In genomic region chr12:100534625-100535227, GRCh38 we compare ENCODE assay signal across 14 cellular contexts. TPM values are rescaled to one million over a fixed set of nuclear protein-coding genes. Genes with fewer than 3 reads are reported as not detected.
A peak's percentile ranks its signal among the peaks of the same experiment; 100 is the strongest.
DNase-seq lines count a peak whose midpoint lies in the region; ATAC-seq and TF ChIP-seq lines count a peak whose summit lies in the region.
"Had no signal": no experiment of that assay in that cellular context is flagged by ENCODE, and none has a peak within 500 bp of the region (broad histone marks: within the 10 kb centered on the region; RNA-seq: fewer than 3 reads in every experiment).

No MANE protein-coding gene starts in this region.

- ATAC-seq in left lobe of liver: peak; percentile 83
- ATAC-seq in right lobe of liver: peak; percentile 58 to 83 (median 66)
- no peak for ATAC-seq in HG03520 (IDR thresholded peaks at IDR 0.05; ENCODE audit: unreplicated experiment)

- peak overlapping the region in 1 of 3 donors; percentile 21 for H3K27ac ChIP-seq in right lobe of liver
- no peak overlapping the region for H3K27ac ChIP-seq in trophoblast cell (ENCODE audit: low read depth, low read length)

- H3K14ac ChIP-seq in trophoblast cell (ENCODE audit: low read length): no peak overlapping the region

- H3K9ac ChIP-seq in trophoblast cell (ENCODE audit: low read length): no peak overlapping the region

- no peak overlapping the region for H3K4ac ChIP-seq in trophoblast cell (ENCODE audit: low read depth, low read length)

- H3K4me3 ChIP-seq in LNCaP clone FGC (ENCODE audit: low read depth, low read length): no peak overlapping the region
- no peak overlapping the region for H3K4me3 ChIP-seq in right lobe of liver
- H3K4me3 ChIP-seq in trophoblast cell (ENCODE audit: low read depth, low read length): no peak overlapping the region

- H4K91ac ChIP-seq in trophoblast cell (ENCODE audit: low read depth, low read length): no peak overlapping the region

- H3K79me2 ChIP-seq in trophoblast cell (ENCODE audit: control insufficient read depth, insufficient read depth, low read length, poor library complexity): no peaks in the 10 kb centered on the region

- H4K12ac ChIP-seq in trophoblast cell (ENCODE audit: low read depth, low read length): no peak overlapping the region

- no peaks in the 10 kb centered on the region for H3K27me3 ChIP-seq in right lobe of liver
- no peaks in the 10 kb centered on the region for H3K27me3 ChIP-seq in trophoblast cell (ENCODE audit: insufficient read depth, low read length)

- H3K4me1 ChIP-seq in right lobe of liver (peaks cover 0 to 14% (median 6%) of the 10 kb centered on the region in 4 donors), trophoblast cell (ENCODE audit: control insufficient read depth in 1 of 2, insufficient read depth in 2 of 2, low read length in 2 of 2) (no peaks in the 10 kb centered on the region)

- intact Hi-C loops in right lobe of liver (cut with DNase I): no loop called here

- no peak overlapping the region for H3K23ac ChIP-seq in trophoblast cell (ENCODE audit: low read length)

- H2BK12ac ChIP-seq in trophoblast cell (ENCODE audit: low read length): no peak overlapping the region

- H2AFZ ChIP-seq in trophoblast cell (ENCODE audit: insufficient read depth, low read length, poor library complexity): no peak overlapping the region

- TF ChIP-seq CTCF in LNCaP clone FGC (IDR thresholded peaks at IDR 0.05; ENCODE audit: control insufficient read depth, extremely low read depth, insufficient read depth): no peak
- no peak for TF ChIP-seq CTCF in right lobe of liver (IDR thresholded peaks at IDR 0.05)

- peak; percentile 2 for DNase-seq in LNCaP clone FGC (ENCODE audit: low read depth)
- DNase-seq in left lobe of liver (ENCODE audit: low spot score): no peak
- peak in 1 of 3 donors; percentile 53 for DNase-seq in right lobe of liver
- DNase-seq in DMS53 treated with DMSO at 0.1 percent for 48 hours (lab: John Stamatoyannopoulos, UW; ENCODE audit: unreplicated experiment): no peak
- DNase-seq in trophoblast cell: no peak
- DNase-seq: C1 segment of cervical spinal cord; Calu3; CD4-positive, alpha-beta memory T cell; COR-L47; DMS53; DND-41; H7; HCEC 1CT had no signal

- no peak overlapping the region for H3K4me2 ChIP-seq in trophoblast cell (ENCODE audit: low read length)

- no peaks in the 10 kb centered on the region for H3K9me3 ChIP-seq in right lobe of liver
- H3K9me3 ChIP-seq in trophoblast cell (ENCODE audit: insufficient read depth, low read depth, low read length): no peaks in the 10 kb centered on the region

- H4K8ac ChIP-seq in trophoblast cell (ENCODE audit: low read depth, low read length): no peak overlapping the region

- H2AK5ac ChIP-seq in trophoblast cell (ENCODE audit: low read length): no peak overlapping the region

- 25% methylated on average over 6 of the region's 6 CpGs for WGBS in right lobe of liver (ENCODE audit: insufficient coverage, low coverage, low lambda C conversion rate, missing lambda C conversion rate)
- WGBS in trophoblast cell (ENCODE audit: extremely low coverage, insufficient coverage, insufficient read length): no CpG with 5 or more reads among the region's 6 CpGs

- peaks cover 0 to 65% (median 34%) of the 10 kb centered on the region in 4 donors for H3K36me3 ChIP-seq in right lobe of liver
- no peaks in the 10 kb centered on the region for H3K36me3 ChIP-seq in trophoblast cell (ENCODE audit: control insufficient read depth in 1 of 2, insufficient read depth in 2 of 2, low read length in 2 of 2)

- H3K18ac ChIP-seq in trophoblast cell (ENCODE audit: low read length): no peak overlapping the region

- H3K79me1 ChIP-seq in trophoblast cell (ENCODE audit: low read length): no peaks in the 10 kb centered on the region

- no peak overlapping the region for H2BK120ac ChIP-seq in trophoblast cell (ENCODE audit: insufficient read depth, low read length, poor library complexity)

- no peak for TF ChIP-seq POLR2A in right lobe of liver (IDR thresholded peaks at IDR 0.05)

- H2BK5ac ChIP-seq in trophoblast cell (ENCODE audit: low read depth, low read length, poor library complexity): no peak overlapping the region

RNA-seq across cellular contexts. Expression of gene GAS2L3, which starts 38.8 kb away (rescaled TPM):
- 1.3 TPM for total RNA-seq in left lobe of liver
- total RNA-seq in right lobe of liver: 1 to 10 TPM; 1.2 to 9.4 (median 2.8) TPM
- polyA plus RNA-seq in trophoblast cell (2013): 25.8 and 27.0 TPM in 2 replicates
- polyA plus RNA-seq: CD4-positive, alpha-beta memory T cell had no signal
